ENCODE assay signal across 13 cellular contexts in the genomic region with DNA sequence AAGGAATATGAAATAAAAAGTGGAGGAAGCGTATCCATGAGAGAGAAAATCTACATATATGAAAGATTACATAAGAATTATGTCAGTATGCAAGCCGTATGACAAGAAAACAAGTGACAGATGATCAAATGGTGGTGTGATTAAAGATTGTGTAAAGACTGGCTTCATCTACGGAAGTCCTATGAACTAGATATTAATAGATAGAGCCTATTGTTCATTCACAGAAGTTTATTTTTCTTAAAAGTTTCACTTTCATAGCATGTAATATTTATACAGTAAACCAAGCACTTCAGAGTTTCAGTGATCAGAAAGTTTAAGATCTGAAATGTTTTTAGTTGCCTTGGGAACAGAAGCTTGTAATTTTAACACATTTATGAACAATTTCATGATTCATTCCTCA.
DNase-seq lines count a peak whose midpoint lies in the region; ATAC-seq lines count a peak whose summit lies in the region.
"Had no signal": no experiment of that assay in that cellular context is flagged by ENCODE, and none has a peak within 500 bp of the region (broad histone marks: within the 10 kb centered on the region; RNA-seq: fewer than 3 reads in every experiment).

No MANE protein-coding gene starts in this region.

- intact Hi-C loops in sciatic nerve (cut with DNase I) = no loop called here

- peak; percentile 86 for ATAC-seq in GM18511 (IDR thresholded peaks at IDR 0.05; ENCODE audit: unreplicated experiment)
- ATAC-seq in GM21390 (IDR thresholded peaks at IDR 0.05; ENCODE audit: unreplicated experiment) = peak; percentile 81
- ATAC-seq in HG02938 (IDR thresholded peaks at IDR 0.05; ENCODE audit: unreplicated experiment) = peak; percentile 95
- peak; percentile 53 for ATAC-seq in HG03439 (IDR thresholded peaks at IDR 0.05; ENCODE audit: unreplicated experiment)
- no peak for ATAC-seq in sciatic nerve
- ATAC-seq: left lobe of liver had no signal

- no peaks in the 10 kb centered on the region for H3K4me1 Mint-ChIP-seq in activated T-cell treated with anti-CD3 and anti-CD28 coated beads, Interleukin-2, amount 50 U/mL, for 24 hours (ENCODE audit: low read depth)
- H3K4me1 Mint-ChIP-seq: activated naive CD4-positive, alpha-beta T cell treated with anti-CD3 and anti-CD28 coated beads, Interleukin-2, amount 10 ng/mL, durations not matched to agents 7 days and 5 days had no signal

- peaks cover 67% of the 10 kb centered on the region for H3K36me3 Mint-ChIP-seq in activated T-cell treated with anti-CD3 and anti-CD28 coated beads, Interleukin-2, amount 50 U/mL, for 24 hours (ENCODE audit: low read depth)

- H3K9me3 Mint-ChIP-seq in activated T-cell treated with anti-CD3 and anti-CD28 coated beads, Interleukin-2, amount 50 U/mL, for 24 hours = peaks cover 3% of the 10 kb centered on the region

- H3K27ac Mint-ChIP-seq in activated T-cell treated with anti-CD3 and anti-CD28 coated beads, Interleukin-2, amount 50 U/mL, for 24 hours = no peak overlapping the region
- H3K27ac Mint-ChIP-seq: activated naive CD4-positive, alpha-beta T cell treated with anti-CD3 and anti-CD28 coated beads, Interleukin-2, amount 10 ng/mL, durations not matched to agents 7 days and 5 days had no signal

- no peaks in the 10 kb centered on the region for H3K27me3 Mint-ChIP-seq in activated T-cell treated with anti-CD3 and anti-CD28 coated beads, Interleukin-2, amount 50 U/mL, for 24 hours
- H3K27me3 Mint-ChIP-seq: activated naive CD4-positive, alpha-beta T cell treated with anti-CD3 and anti-CD28 coated beads, Interleukin-2, amount 10 ng/mL, durations not matched to agents 7 days and 5 days had no signal

- DNase-seq in anterior cingulate cortex (lab: John Stamatoyannopoulos, UW) (no peak), sciatic nerve (ENCODE audit: low spot score) (no peak)
- no peak for DNase-seq in activated CD4-positive, alpha-beta T cell treated with anti-CD3 and anti-CD28 coated beads, Interleukin-2, amount 50 U/mL, for 4 hours
- DNase-seq in activated T-cell treated with anti-CD3 and anti-CD28 coated beads, Interleukin-2, amount 50 U/mL, for 24 hours = no peak
- DNase-seq: activated naive CD4-positive, alpha-beta T cell treated with anti-CD3 and anti-CD28 coated beads, Interleukin-2, amount 10 ng/mL, durations not matched to agents 7 days and 5 days; effector CD4-positive, alpha-beta T cell; NCI-H2227 treated with DMSO at 0.1 percent for 48 hours; posterior cingulate gyrus had no signal

- no peak overlapping the region for H3K4me3 Mint-ChIP-seq in activated T-cell treated with anti-CD3 and anti-CD28 coated beads, Interleukin-2, amount 50 U/mL, for 24 hours
- H3K4me3 Mint-ChIP-seq: activated naive CD4-positive, alpha-beta T cell treated with anti-CD3 and anti-CD28 coated beads, Interleukin-2, amount 10 ng/mL, durations not matched to agents 7 days and 5 days had no signal
